ENCODE assay signal across 1 cellular context in genomic region chr19:41845051-41845590, GRCh38.
TF ChIP-seq lines count a peak whose summit lies in the region.

No MANE protein-coding gene starts in this region.

TF ChIP-seq in H1, 55 proteins besides CTCF, POLR2A, EP300 and RAD21:
- TF ChIP-seq ATF2 (IDR thresholded peaks at IDR 0.05; ENCODE audit: low read length) (no peak), SP4 (IDR thresholded peaks at IDR 0.05; ENCODE audit: low read length) (no peak), RNF2 (IDR thresholded peaks at IDR 0.05; ENCODE audit: borderline replicate concordance, low read depth, low read length, missing control alignments, poor library complexity, severe bottlenecking) (no peak), RBBP5 (IDR thresholded peaks at IDR 0.05; ENCODE audit: borderline replicate concordance, low read depth, low read length) (no peak), E2F6 (IDR thresholded peaks at IDR 0.05) (no peak), JUND (IDR thresholded peaks at IDR 0.05; ENCODE audit: low read length) (no peak), HDAC6 (IDR thresholded peaks at IDR 0.05; ENCODE audit: low read depth, low read length) (no peak), CHD2 (IDR thresholded peaks at IDR 0.05; ENCODE audit: low read length) (no peak), MAFK (IDR thresholded peaks at IDR 0.05; ENCODE audit: low read depth, low read length) (no peak), BRCA1 (IDR thresholded peaks at IDR 0.05; ENCODE audit: low read depth, low read length) (no peak), BCL11A (IDR thresholded peaks at IDR 0.05; ENCODE audit: low read depth in 2 of 2, low read length in 2 of 2) (no peak), CBX8 (IDR thresholded peaks at IDR 0.05; ENCODE audit: borderline replicate concordance, low read depth, low read length) (no peak), SP1 (IDR thresholded peaks at IDR 0.05; ENCODE audit: low read depth, low read length) (no peak), SAP30 (IDR thresholded peaks at IDR 0.05; ENCODE audit: insufficient read depth, insufficient replicate concordance, low read length) (no peak), SIN3A (conservative IDR thresholded peaks at IDR 0.05 in 1 of 2, IDR thresholded peaks at IDR 0.05 in 1 of 2; ENCODE audit: low read depth in 1 of 2, low read length in 2 of 2) (no peak), SIX5 (IDR thresholded peaks at IDR 0.05; ENCODE audit: low read depth, low read length) (no peak), KDM5A (IDR thresholded peaks at IDR 0.05; ENCODE audit: low read length) (no peak), JUN (IDR thresholded peaks at IDR 0.05; ENCODE audit: low read depth, low read length) (no peak), CTBP2 (IDR thresholded peaks at IDR 0.05; ENCODE audit: borderline replicate concordance, insufficient read depth, insufficient read length, low read length) (no peak), POU5F1 (IDR thresholded peaks at IDR 0.05; ENCODE audit: low read depth, low read length) (no peak)
